In genomic region chr1:194857413-194857812, GRCh38 we compare ENCODE assay signal across 39 cellular contexts.
"Had no signal": no experiment of that assay in that cellular context is flagged by ENCODE, and none has a peak within 500 bp of the region (broad histone marks: within the 10 kb centered on the region; RNA-seq: fewer than 3 reads in every experiment).

No MANE protein-coding gene starts in this region.

- H3K36me3 Mint-ChIP-seq: activated naive CD4-positive, alpha-beta T cell treated with anti-CD3 and anti-CD28 coated beads, Interleukin-2, amount 10 ng/mL, durations not matched to agents 7 days and 5 days; activated naive CD4-positive, alpha-beta T cell treated with anti-CD3 and anti-CD28 coated beads, Interleukin-2, amount 50 U/mL, for 24 hours; activated naive CD4-positive, alpha-beta T cell treated with anti-CD3 and anti-CD28 coated beads, Interleukin-2, amount 50 U/mL, for 72 hours; activated naive CD8-positive, alpha-beta T cell; activated naive CD8-positive, alpha-beta T cell treated with anti-CD3 and anti-CD28 coated beads for 36 hours; activated naive CD8-positive, alpha-beta T cell treated with anti-CD3 and anti-CD28 coated beads, Interleukin-2, amount 10 ng/mL, durations not matched to agents 7 days and 5 days; brain had no signal

- H3K4me1 ChIP-seq: adrenal gland, ascending aorta, breast epithelium had no signal

- H3K4me1 Mint-ChIP-seq: activated naive CD4-positive, alpha-beta T cell treated with anti-CD3 and anti-CD28 coated beads, Interleukin-2, amount 10 ng/mL, durations not matched to agents 7 days and 5 days; activated naive CD4-positive, alpha-beta T cell treated with anti-CD3 and anti-CD28 coated beads, Interleukin-2, amount 50 U/mL, for 24 hours; activated naive CD8-positive, alpha-beta T cell treated with anti-CD3 and anti-CD28 coated beads for 36 hours; activated naive CD8-positive, alpha-beta T cell treated with anti-CD3 and anti-CD28 coated beads, Interleukin-2, amount 10 ng/mL, durations not matched to agents 7 days and 5 days; activated naive CD8-positive, alpha-beta T cell treated with anti-CD3 and anti-CD28 coated beads, Interleukin-2, amount 50 U/mL, for 24 hours; activated T-helper 17 cell treated with anti-CD3 and anti-CD28 coated beads, Interleukin-2, amount 50 U/mL, for 72 hours; brain; central memory CD8-positive, alpha-beta T cell had no signal

- H3K27ac ChIP-seq: adrenal gland, ascending aorta, brain microvascular endothelial cell, breast epithelium, cardiac muscle cell had no signal

- H3K27ac Mint-ChIP-seq: activated naive CD4-positive, alpha-beta T cell treated with anti-CD3 and anti-CD28 coated beads for 36 hours; activated naive CD4-positive, alpha-beta T cell treated with anti-CD3 and anti-CD28 coated beads, Interleukin-2, amount 10 ng/mL, durations not matched to agents 7 days and 5 days; activated naive CD4-positive, alpha-beta T cell treated with anti-CD3 and anti-CD28 coated beads, Interleukin-2, amount 50 U/mL, for 24 hours; activated naive CD4-positive, alpha-beta T cell treated with anti-CD3 and anti-CD28 coated beads, Interleukin-2, amount 50 U/mL, for 72 hours; activated naive CD8-positive, alpha-beta T cell; activated naive CD8-positive, alpha-beta T cell treated with anti-CD3 and anti-CD28 coated beads for 36 hours; activated naive CD8-positive, alpha-beta T cell treated with anti-CD3 and anti-CD28 coated beads, Interleukin-2, amount 10 ng/mL, durations not matched to agents 7 days and 5 days; activated naive CD8-positive, alpha-beta T cell treated with anti-CD3 and anti-CD28 coated beads, Interleukin-2, amount 50 U/mL, for 24 hours; activated T-cell treated with anti-CD3 and anti-CD28 coated beads, Interleukin-2, amount 50 U/mL, for 24 hours; activated T-cell treated with anti-CD3 and anti-CD28 coated beads, Interleukin-2, amount 50 U/mL, for 72 hours; activated T-helper 1 cell treated with anti-CD3 and anti-CD28 coated beads, Interleukin-12 subunit alpha, Interleukin-12 subunit beta, Interleukin-2, Interleukin-4 antibody, amounts not matched to agents 30 ng/mL and 10 ng/mL and 1 ng/mL, durations not matched to agents 14 hours and 24 hours and 36 hours; activated T-helper 17 cell treated with anti-CD3 and anti-CD28 coated beads, Interleukin-2, amount 50 U/mL, for 72 hours; activated T-helper 2 cell treated with anti-CD3 and anti-CD28 coated beads, Interferon-gamma antibody, Interleukin-2, Interleukin-4, amounts not matched to agents 10 μg/mL and 5 μg/mL and 100 μg/mL, durations not matched to agents 14 hours and 24 hours and 36 hours; brain had no signal

- H3K36me3 ChIP-seq: adrenal gland, ascending aorta, brain microvascular endothelial cell, breast epithelium, cardiac muscle cell had no signal

- H3K4me3 Mint-ChIP-seq: activated naive CD4-positive, alpha-beta T cell treated with anti-CD3 and anti-CD28 coated beads for 36 hours; activated naive CD4-positive, alpha-beta T cell treated with anti-CD3 and anti-CD28 coated beads, Interleukin-2, amount 10 ng/mL, durations not matched to agents 7 days and 5 days; activated naive CD4-positive, alpha-beta T cell treated with anti-CD3 and anti-CD28 coated beads, Interleukin-2, amount 50 U/mL, for 24 hours; activated naive CD8-positive, alpha-beta T cell; activated naive CD8-positive, alpha-beta T cell treated with anti-CD3 and anti-CD28 coated beads for 36 hours; activated naive CD8-positive, alpha-beta T cell treated with anti-CD3 and anti-CD28 coated beads, Interleukin-2, amount 10 ng/mL, durations not matched to agents 7 days and 5 days; activated naive CD8-positive, alpha-beta T cell treated with anti-CD3 and anti-CD28 coated beads, Interleukin-2, amount 50 U/mL, for 24 hours; activated T-cell treated with anti-CD3 and anti-CD28 coated beads, Interleukin-2, amount 50 U/mL, for 24 hours; activated T-cell treated with anti-CD3 and anti-CD28 coated beads, Interleukin-2, amount 50 U/mL, for 4 hours; activated T-cell treated with anti-CD3 and anti-CD28 coated beads, Interleukin-2, amount 50 U/mL, for 72 hours; activated T-helper 1 cell treated with anti-CD3 and anti-CD28 coated beads, Interleukin-12 subunit alpha, Interleukin-12 subunit beta, Interleukin-2, Interleukin-4 antibody, amounts not matched to agents 30 ng/mL and 10 ng/mL and 1 ng/mL, durations not matched to agents 14 hours and 24 hours and 36 hours; activated T-helper 17 cell treated with anti-CD3 and anti-CD28 coated beads, Interleukin-2, amount 50 U/mL, for 72 hours; brain; central memory CD8-positive, alpha-beta T cell had no signal

- H3K27me3 Mint-ChIP-seq: activated naive CD4-positive, alpha-beta T cell treated with anti-CD3 and anti-CD28 coated beads, Interleukin-2, amount 10 ng/mL, durations not matched to agents 7 days and 5 days; activated naive CD4-positive, alpha-beta T cell treated with anti-CD3 and anti-CD28 coated beads, Interleukin-2, amount 50 U/mL, for 24 hours; activated naive CD8-positive, alpha-beta T cell; activated naive CD8-positive, alpha-beta T cell treated with anti-CD3 and anti-CD28 coated beads for 36 hours; activated naive CD8-positive, alpha-beta T cell treated with anti-CD3 and anti-CD28 coated beads, Interleukin-2, amount 10 ng/mL, durations not matched to agents 7 days and 5 days; activated naive CD8-positive, alpha-beta T cell treated with anti-CD3 and anti-CD28 coated beads, Interleukin-2, amount 50 U/mL, for 24 hours; activated T-cell treated with anti-CD3 and anti-CD28 coated beads, Interleukin-2, amount 50 U/mL, for 24 hours; activated T-helper 17 cell treated with anti-CD3 and anti-CD28 coated beads, Interleukin-2, amount 50 U/mL, for 72 hours; brain; central memory CD8-positive, alpha-beta T cell had no signal

- ATAC-seq: activated naive CD4-positive, alpha-beta T cell treated with anti-CD3 and anti-CD28 coated beads, Interleukin-2, amount 50 U/mL, for 72 hours; activated naive CD8-positive, alpha-beta T cell treated with anti-CD3 and anti-CD28 coated beads, Interleukin-2, amount 50 U/mL, for 24 hours; activated T-cell treated with anti-CD3 and anti-CD28 coated beads, Interleukin-2, amount 50 U/mL, for 4 hours; activated T-cell treated with anti-CD3 and anti-CD28 coated beads, Interleukin-2, amount 50 U/mL, for 72 hours; activated T-helper 17 cell treated with anti-CD3 and anti-CD28 coated beads, Interleukin-2, amount 50 U/mL, for 72 hours had no signal

- FAIRE-seq: astrocyte, bronchial epithelial cell, colon had no signal

- H3K9me3 Mint-ChIP-seq: activated T-helper 17 cell treated with anti-CD3 and anti-CD28 coated beads, Interleukin-2, amount 50 U/mL, for 72 hours had no signal

- H3K27me3 ChIP-seq: adrenal gland, ascending aorta, brain microvascular endothelial cell, breast epithelium, cardiac muscle cell had no signal

- H3K9me3 ChIP-seq: adrenal gland, ascending aorta had no signal

- DNase-seq: activated effector memory CD4-positive, alpha-beta T cell treated with anti-CD3 and anti-CD28 coated beads, Interleukin-2, amount 50 U/mL, for 16 hours; activated effector memory CD4-positive, alpha-beta T cell treated with Interleukin-2 at 50 U/mL for 16 hours; activated gamma-delta T cell; activated gamma-delta T cell treated with Interleukin-2 at 50 U/mL for 16 hours; activated naive CD4-positive, alpha-beta T cell; activated naive CD4-positive, alpha-beta T cell treated with anti-CD3 and anti-CD28 coated beads for 36 hours; activated naive CD4-positive, alpha-beta T cell treated with anti-CD3 and anti-CD28 coated beads, Interleukin-2, amount 10 ng/mL, durations not matched to agents 7 days and 5 days; activated naive CD4-positive, alpha-beta T cell treated with anti-CD3 and anti-CD28 coated beads, Interleukin-2, amount 50 U/mL, for 16 hours; activated naive CD4-positive, alpha-beta T cell treated with Interleukin-2 at 50 U/mL for 16 hours; activated naive CD8-positive, alpha-beta T cell treated with anti-CD3 and anti-CD28 coated beads for 36 hours; activated naive CD8-positive, alpha-beta T cell treated with anti-CD3 and anti-CD28 coated beads, Interleukin-2, amount 10 ng/mL, durations not matched to agents 7 days and 5 days; activated naive CD8-positive, alpha-beta T cell treated with anti-CD3 and anti-CD28 coated beads, Interleukin-2, amount 50 U/mL, for 24 hours; activated T-cell treated with anti-CD3 and anti-CD28 coated beads, Interleukin-2, amount 50 U/mL, for 24 hours; activated T-cell treated with anti-CD3 and anti-CD28 coated beads, Interleukin-2, amount 50 U/mL, for 4 hours; activated T-cell treated with anti-CD3 and anti-CD28 coated beads, Interleukin-2, amount 50 U/mL, for 48 hours; activated T-cell treated with anti-CD3 and anti-CD28 coated beads, Interleukin-2, amount 50 U/mL, for 72 hours; adrenal gland; amniotic stem cell; amygdala; anterior cingulate cortex; aorta; brain microvascular endothelial cell; caudate nucleus; central memory CD4-positive, alpha-beta T cell; cerebellar nuclear complex had no signal

- H3K4me3 ChIP-seq: adrenal gland, ascending aorta, breast epithelium, cardiac muscle cell had no signal
